ENCODE assay signal across 9 cellular contexts in the genomic region with DNA sequence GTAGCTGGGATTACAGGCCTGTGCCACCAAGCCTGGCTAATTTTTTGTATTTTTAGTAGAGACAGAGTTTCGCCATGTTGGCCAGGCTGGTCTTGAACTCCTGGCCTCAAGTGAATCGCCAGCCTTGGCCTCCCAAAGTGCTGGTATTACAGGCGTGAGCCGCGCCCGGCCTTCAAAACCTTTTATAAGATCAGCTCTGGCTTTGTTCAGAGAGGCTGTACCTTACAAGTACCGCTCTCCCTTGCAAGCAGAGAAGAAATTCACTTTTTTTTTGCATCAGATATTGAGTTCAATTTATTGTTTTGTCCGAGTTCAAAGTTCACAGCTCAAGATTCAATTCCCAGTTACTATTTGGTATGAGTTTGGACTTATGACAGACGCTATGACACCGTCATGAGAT. TPM values are rescaled to one million over a fixed set of nuclear protein-coding genes. Genes with fewer than 3 reads are reported as not detected.
A peak's percentile ranks its signal among the peaks of the same experiment; 100 is the strongest.
DNase-seq lines count a peak whose midpoint lies in the region; ATAC-seq, FAIRE-seq and TF ChIP-seq lines count a peak whose summit lies in the region.
"Had no signal": no experiment of that assay in that cellular context is flagged by ENCODE, and none has a peak within 500 bp of the region (broad histone marks: within the 10 kb centered on the region; RNA-seq: fewer than 3 reads in every experiment).

No MANE protein-coding gene starts in this region.

- no peak overlapping the region for H3K4me2 ChIP-seq in astrocyte (ENCODE audit: low read length)

- H3K9me3 Mint-ChIP-seq in astrocyte (ENCODE audit: unreplicated experiment) (peaks cover 2% of the 10 kb centered on the region), nephron (peaks cover 3% of the 10 kb centered on the region), type B pancreatic cell (peaks cover 2% of the 10 kb centered on the region)

- 96 to 97% methylated on average over 10 of the region's 10 CpGs for WGBS in heart right ventricle, 2 donors

- DNase-seq in heart right ventricle (no peak), left ventricle myocardium superior (no peak), astrocyte (ENCODE audit: low read depth) (no peak), type B pancreatic cell (ENCODE audit: extremely low spot score, unreplicated experiment) (peak; percentile 29), NCI-H2196 (lab: John Stamatoyannopoulos, UW; ENCODE audit: unreplicated experiment) (no peak), COR-L47 (lab: John Stamatoyannopoulos, UW) (no peak), urothelium cell line (ENCODE audit: low spot score) (no peak)

- peaks cover 9% of the 10 kb centered on the region for H3K4me1 Mint-ChIP-seq in astrocyte (ENCODE audit: low read depth, unreplicated experiment)
- H3K4me1 Mint-ChIP-seq in nephron: peaks cover 22% of the 10 kb centered on the region
- peaks cover 16% of the 10 kb centered on the region for H3K4me1 Mint-ChIP-seq in type B pancreatic cell (ENCODE audit: unreplicated experiment)

- no peaks in the 10 kb centered on the region for H3K9me3 ChIP-seq in heart right ventricle
- no peaks in the 10 kb centered on the region for H3K9me3 ChIP-seq in astrocyte (ENCODE audit: insufficient read depth, low read depth, low read length)
- H3K9me3 ChIP-seq: SJSA1 had no signal

- H3K79me2 ChIP-seq in astrocyte (ENCODE audit: insufficient read depth, low read length): peaks cover 29% of the 10 kb centered on the region

- H3K27ac ChIP-seq in heart right ventricle (peak overlapping the region in 8 of 10 donors; percentile 89 to 98 (median 96)), astrocyte (ENCODE audit: low read depth, low read length) (no peak overlapping the region)
- H3K27ac ChIP-seq: SJSA1 had no signal

- H3K4me3 ChIP-seq in heart right ventricle (peak overlapping the region in 8 of 10 donors; percentile 80 to 94 (median 88)), astrocyte (ENCODE audit: insufficient read depth, low read depth, low read length) (no peak overlapping the region)

- FAIRE-seq in astrocyte (lab: Jason Lieb, UNC): no peak
- no peak for FAIRE-seq in urothelium cell line (lab: Jason Lieb, UNC)

- H3K9ac ChIP-seq in astrocyte (ENCODE audit: low read length): no peak overlapping the region

- no peak overlapping the region for H2AFZ ChIP-seq in astrocyte (ENCODE audit: low read depth, low read length)

- H3K27me3 Mint-ChIP-seq in astrocyte (ENCODE audit: low read depth, unreplicated experiment): no peaks in the 10 kb centered on the region
- peaks cover 3% of the 10 kb centered on the region for H3K27me3 Mint-ChIP-seq in nephron (ENCODE audit: low read depth)
- no peaks in the 10 kb centered on the region for H3K27me3 Mint-ChIP-seq in type B pancreatic cell

- peak overlapping the region; percentile 23 for H3K27ac Mint-ChIP-seq in astrocyte (ENCODE audit: unreplicated experiment)
- H3K27ac Mint-ChIP-seq in nephron: no peak overlapping the region
- peak overlapping the region; percentile 98 for H3K27ac Mint-ChIP-seq in type B pancreatic cell

- H3K36me3 ChIP-seq in heart right ventricle (no peaks in the 10 kb centered on the region), astrocyte (ENCODE audit: insufficient read depth, low read length) (no peaks in the 10 kb centered on the region)

- peaks cover 0 to 32% (median 24%) of the 10 kb centered on the region in 9 donors for H3K4me1 ChIP-seq in heart right ventricle
- H3K4me1 ChIP-seq in astrocyte (ENCODE audit: insufficient read depth, low read length): peaks cover 10% of the 10 kb centered on the region

- intact Hi-C loops in heart right ventricle (cut with DNase I): loop anchor here in 5 of 10 donors (2.0 to 10.0 kb wide), 5 partner anchors 37 to 202 kb away; partner anchors contain the start of genes ATRN (in 3 of the 5) and ITPA (in 1 of the 5)
- intact Hi-C loops in left ventricle myocardium superior (cut with micrococcal nuclease): no loop called here

- H3K36me3 Mint-ChIP-seq in astrocyte (ENCODE audit: low read depth, unreplicated experiment) (no peaks in the 10 kb centered on the region), nephron (ENCODE audit: low read depth) (no peaks in the 10 kb centered on the region), type B pancreatic cell (no peaks in the 10 kb centered on the region)

- peaks cover 22% of the 10 kb centered on the region for H4K20me1 ChIP-seq in astrocyte (ENCODE audit: insufficient read depth, low read length)

- no peak for ATAC-seq in heart right ventricle
- ATAC-seq in left ventricle myocardium superior: no peak

- peak overlapping the region; percentile 94 for H3K4me3 Mint-ChIP-seq in astrocyte (ENCODE audit: unreplicated experiment)
- peak overlapping the region; percentile 89 to 96 (median 95) for H3K4me3 Mint-ChIP-seq in nephron
- peak overlapping the region; percentile 94 for H3K4me3 Mint-ChIP-seq in type B pancreatic cell

- H3K27me3 ChIP-seq in heart right ventricle (no peaks in the 10 kb centered on the region), astrocyte (ENCODE audit: insufficient read depth, low read length) (peaks cover 4% of the 10 kb centered on the region)

- TF ChIP-seq CTCF in heart right ventricle (IDR thresholded peaks at IDR 0.05): no peak
- TF ChIP-seq CTCF in astrocyte (IDR thresholded peaks at IDR 0.05; ENCODE audit: insufficient read depth, low read depth, low read length): no peak
- TF ChIP-seq CTCF in nephron (IDR thresholded peaks at IDR 0.05; ENCODE audit: unreplicated experiment in 3 of 3): no peak
- TF ChIP-seq CTCF in type B pancreatic cell (conservative IDR thresholded peaks at IDR 0.05): no peak

RNA-seq across cellular contexts. Expression of gene DNAAF9, which starts 1.9 kb away (rescaled TPM):
- total RNA-seq in heart right ventricle: 10 to 100 TPM; 15.8 to 32.2 (median 25.2) TPM
- polyA plus RNA-seq in heart right ventricle: 10 to 100 TPM in 1 of 2 donors, 1 to 10 TPM in 1; 6.4 to 13.9 TPM
- 20.1 TPM for total RNA-seq in left ventricle myocardium superior
- 17.6 and 18.6 TPM in 2 replicates for total RNA-seq in astrocyte
- 17.3 and 19.1 TPM in 2 replicates for total RNA-seq in type B pancreatic cell (ENCODE audit: low replicate concordance)

Comparison
In these comparisons a context has a peak if more than half of its experiments do, and no peak if none do; other contexts are left out.
1. H3K27ac Mint-ChIP-seq: peak in astrocyte (single experiment) and type B pancreatic cell (single experiment); none in nephron (0 of 3).
2. Peak in every context shown above with its lines, with median percentiles within 50 percentile points of each other: H3K4me3 Mint-ChIP-seq.